In genomic region chr1:204075116-204075636, GRCh38 we compare ENCODE assay signal across 8 cellular contexts. TPM values are rescaled to one million over a fixed set of nuclear protein-coding genes. Genes with fewer than 3 reads are reported as not detected.
A peak's percentile ranks its signal among the peaks of the same experiment; 100 is the strongest.
DNase-seq lines count a peak whose midpoint lies in the region; ATAC-seq and TF ChIP-seq lines count a peak whose summit lies in the region.

No MANE protein-coding gene starts in this region.

- H3K4me3 ChIP-seq in H7 (ENCODE audit: insufficient read depth, low read depth, low read length) (peak overlapping the region; percentile 99), right cardiac atrium (ENCODE audit: low read length) (peak overlapping the region; percentile 89), retinal pigment epithelial cell (ENCODE audit: low read length) (peak overlapping the region; percentile 81)

- no peak for TF ChIP-seq CTCF in retinal pigment epithelial cell (conservative IDR thresholded peaks at IDR 0.05; ENCODE audit: low read depth, low read length)

- peak overlapping the region; percentile 86 for H3K27ac ChIP-seq in right cardiac atrium (ENCODE audit: low read length)

- POLR2A ChIA-PET in HEK293T (lab: Yijun Ruan, JAX) = no interaction called here

- no peaks in the 10 kb centered on the region for H3K9me3 ChIP-seq in right cardiac atrium (ENCODE audit: control insufficient read depth, low read length)

- CTCF ChIA-PET in HEK293T (lab: Yijun Ruan, JAX) = no interaction called here

- peaks cover 48% of the 10 kb centered on the region for H3K27me3 Mint-ChIP-seq in activated naive CD8-positive, alpha-beta T cell

- H3K4me3 Mint-ChIP-seq in activated naive CD8-positive, alpha-beta T cell = peak overlapping the region; percentile 78

- DNase-seq in H7 (peak; percentile 61), right cardiac atrium (peak; percentile 55 to 81 (median 72)), retinal pigment epithelial cell (ENCODE audit: low read depth) (no peak), HEK293T (ENCODE audit: extremely low spot score) (no peak), KG1 (lab: John Stamatoyannopoulos, UW) (no peak), NCI-H446 (lab: John Stamatoyannopoulos, UW) (no peak), NCI-H82 treated with DMSO at 0.1 percent for 48 hours (lab: John Stamatoyannopoulos, UW; ENCODE audit: unreplicated experiment) (no peak)

- peaks cover 23% of the 10 kb centered on the region for H3K4me1 Mint-ChIP-seq in activated naive CD8-positive, alpha-beta T cell (ENCODE audit: low read depth)

- H3K4me1 ChIP-seq in right cardiac atrium (ENCODE audit: control insufficient read depth, insufficient read depth, low read length) = peaks cover 12% of the 10 kb centered on the region

- H3K27ac Mint-ChIP-seq in activated naive CD8-positive, alpha-beta T cell = no peak overlapping the region

- intact Hi-C loops in right cardiac atrium (cut with DNase I) = no loop called here

- H3K27me3 ChIP-seq in H7 (ENCODE audit: control insufficient read depth, insufficient read depth, low read length) (peaks cover 7% of the 10 kb centered on the region; the same call in 1 of the 2 replicates), right cardiac atrium (ENCODE audit: control insufficient read depth, insufficient read depth) (no peaks in the 10 kb centered on the region)

- no peaks in the 10 kb centered on the region; the same call in 1 of the 2 replicates for H3K36me3 ChIP-seq in H7 (replicated peaks; ENCODE audit: control insufficient read depth, insufficient read depth, low read length)

- H3K36me3 Mint-ChIP-seq in activated naive CD8-positive, alpha-beta T cell = no peaks in the 10 kb centered on the region

- 11% methylated on average over 33 of the region's 33 CpGs for WGBS in right cardiac atrium

- peak; percentile 8 to 34 for ATAC-seq in right cardiac atrium

- no peaks in the 10 kb centered on the region for H3K9me3 Mint-ChIP-seq in activated naive CD8-positive, alpha-beta T cell (ENCODE audit: low read depth)

TF ChIP-seq in HEK293T, 16 proteins besides CTCF, POLR2A, EP300 and RAD21:
- no peak for TF ChIP-seq PKNOX1 (IDR thresholded peaks at IDR 0.05)
- TF ChIP-seq CTBP1 (IDR thresholded peaks at IDR 0.05; ENCODE audit: borderline replicate concordance) = no peak
- no peak for TF ChIP-seq SP1 (IDR thresholded peaks at IDR 0.05)
- no peak for TF ChIP-seq ELF4 (IDR thresholded peaks at IDR 0.05)
- TF ChIP-seq FOXA1 (IDR thresholded peaks at IDR 0.05) = no peak
- TF ChIP-seq FOXM1 (IDR thresholded peaks at IDR 0.05; ENCODE audit: borderline replicate concordance) = no peak
- no peak for TF ChIP-seq BHLHE40 (IDR thresholded peaks at IDR 0.05; ENCODE audit: borderline replicate concordance)
- TF ChIP-seq ZNF384 (IDR thresholded peaks at IDR 0.05) = no peak

RNA-seq across cellular contexts. Expression of gene SOX13, which starts 2.3 kb away (rescaled TPM):
- 94.4 and 120 TPM in 2 replicates for total RNA-seq in H7 (2014; rRNA removed; shearing (Covaris generic))
- 10 to 100 TPM; 11.4 to 17.9 (median 12.6) TPM for total RNA-seq in right cardiac atrium
- polyA plus RNA-seq in right cardiac atrium = 9.4 TPM

Comparison
In these comparisons a context has a peak if more than half of its experiments do, and no peak if none do; other contexts are left out.
1. DNase-seq: peak in H7 (single experiment) and right cardiac atrium (3 of 3); none in retinal pigment epithelial cell (single experiment), HEK293T (single experiment), KG1 (single experiment), NCI-H446 (0 of 2) and NCI-H82 treated with DMSO at 0.1 percent for 48 hours (single experiment).
2. Peak in every context shown above with its lines, with median percentiles within 50 percentile points of each other: H3K4me3 ChIP-seq.